In the genomic region with DNA sequence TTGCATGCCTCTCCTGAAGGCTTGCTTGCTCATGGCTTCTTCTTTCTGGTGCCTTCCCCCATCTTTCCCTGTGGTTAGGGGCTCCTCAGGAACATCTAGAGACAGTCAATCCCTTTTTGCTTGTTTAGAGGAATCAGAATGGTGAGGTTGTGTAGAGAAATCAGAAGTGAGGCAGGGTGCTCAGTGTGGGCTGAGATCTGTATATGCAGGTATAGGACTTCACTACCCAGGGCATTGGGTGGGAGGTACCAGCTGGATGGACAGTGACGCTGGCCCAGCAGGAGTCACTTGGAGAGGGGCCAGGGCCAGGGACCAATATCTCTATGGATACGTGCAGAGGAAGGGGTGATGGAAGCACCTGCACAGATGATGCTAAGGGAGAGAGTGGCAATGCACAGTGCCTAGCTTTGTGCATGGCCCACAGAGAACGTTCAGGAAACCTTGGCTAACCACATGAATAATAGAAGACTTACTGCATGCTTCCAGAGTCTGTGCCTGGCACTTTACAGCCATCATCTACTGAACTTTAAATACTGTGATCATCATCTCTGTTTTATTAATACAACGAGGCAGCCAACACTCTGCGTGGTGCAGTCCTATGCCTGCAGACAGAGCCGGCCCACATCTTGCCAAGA, we compare ENCODE assay signal across 17 cellular contexts.
DNase-seq lines count a peak whose midpoint lies in the region; ATAC-seq, FAIRE-seq and TF ChIP-seq lines count a peak whose summit lies in the region.
"Had no signal": no experiment of that assay in that cellular context is flagged by ENCODE, and none has a peak within 500 bp of the region (broad histone marks: within the 10 kb centered on the region; RNA-seq: fewer than 3 reads in every experiment).

No MANE protein-coding gene starts in this region.

- TF ChIP-seq EP300 in A549 (IDR thresholded peaks at IDR 0.05) (no peak), esophagus muscularis mucosa (IDR thresholded peaks at IDR 0.05) (no peak), gastroesophageal sphincter (IDR thresholded peaks at IDR 0.05) (no peak)

- H3K36me3 ChIP-seq in Panc1 (ENCODE audit: control insufficient read depth, insufficient read depth, low read length) (no peaks in the 10 kb centered on the region), esophagus muscularis mucosa (no peaks in the 10 kb centered on the region), gastroesophageal sphincter (no peaks in the 10 kb centered on the region), MM.1S (replicated peaks; ENCODE audit: insufficient read depth, low read length) (no peaks in the 10 kb centered on the region)
- H3K36me3 ChIP-seq: Peyer's patch had no signal

- CTCF ChIA-PET in A549 (lab: Yijun Ruan, JAX), result no interaction called here
- CTCF ChIA-PET in Panc1 (lab: Charles Lee), result no interaction called here

- no peak overlapping the region for H2AFZ ChIP-seq in MM.1S (ENCODE audit: low read length)

- 28% methylated on average over 6 of the region's 6 CpGs for WGBS in A549 (ENCODE audit: missing lambda C conversion rate)
- 72% methylated on average over 6 of the region's 6 CpGs for WGBS in esophagus muscularis mucosa
- WGBS in gastroesophageal sphincter (ENCODE audit: low coverage in 1 of 2), 2 donors, result 76 to 87% methylated on average over 4 to 6 of the region's 6 CpGs

- H3K9me3 ChIP-seq in A549, result no peaks in the 10 kb centered on the region
- no peaks in the 10 kb centered on the region for H3K9me3 ChIP-seq in Panc1 (ENCODE audit: control insufficient read depth, insufficient read depth, low read depth, low read length)
- H3K9me3 ChIP-seq in esophagus muscularis mucosa, result no peaks in the 10 kb centered on the region
- no peaks in the 10 kb centered on the region for H3K9me3 ChIP-seq in gastroesophageal sphincter
- H3K9me3 ChIP-seq in MM.1S (replicated peaks; ENCODE audit: insufficient read depth, low read length), result no peaks in the 10 kb centered on the region
- H3K9me3 ChIP-seq: Peyer's patch had no signal

- POLR2A ChIA-PET in A549 (lab: Yijun Ruan, JAX) (no interaction called here), Panc1 (lab: Charles Lee) (no interaction called here)

- no peak overlapping the region for H3K9ac ChIP-seq in MM.1S (ENCODE audit: low read length)

- no peak for FAIRE-seq in A549 (lab: Jason Lieb, UNC)
- FAIRE-seq: GM12891 had no signal

- no peaks in the 10 kb centered on the region for H4K20me1 ChIP-seq in MM.1S (ENCODE audit: insufficient read depth, low read length)

- in situ Hi-C loops in Panc1 (cut with HindIII; ENCODE audit: low pct_unique_long_range_greater_than_20kb, low sequenced_read_pairs), result no loop called here

- H3K79me2 ChIP-seq in MM.1S (ENCODE audit: low read length), result no peaks in the 10 kb centered on the region

- no peak for TF ChIP-seq RAD21 in A549 (conservative IDR thresholded peaks at IDR 0.05 in 1 of 2, IDR thresholded peaks at IDR 0.05 in 1 of 2)

- H3K27ac ChIP-seq in A549 (no peak overlapping the region), Panc1 (ENCODE audit: low read length) (peak overlapping the region; percentile 89), esophagus muscularis mucosa (replicated peaks in 1 of 4) (no peak overlapping the region), gastroesophageal sphincter (no peak overlapping the region), MM.1S (ENCODE audit: low read length) (no peak overlapping the region)
- H3K27ac ChIP-seq: Peyer's patch had no signal

- H3K4me1 ChIP-seq in A549 (peaks cover 3% of the 10 kb centered on the region; the same call in 1 of the 3 replicates), Panc1 (ENCODE audit: control insufficient read depth, insufficient read depth, low read length) (peaks cover 25% of the 10 kb centered on the region), esophagus muscularis mucosa (no peaks in the 10 kb centered on the region), gastroesophageal sphincter (no peaks in the 10 kb centered on the region), MM.1S (ENCODE audit: low read length) (no peaks in the 10 kb centered on the region)
- H3K4me1 ChIP-seq: Peyer's patch had no signal

- TF ChIP-seq CTCF in A549 (IDR thresholded peaks at IDR 0.05) (no peak), Panc1 (IDR thresholded peaks at IDR 0.05) (no peak), esophagus muscularis mucosa (IDR thresholded peaks at IDR 0.05) (no peak), gastroesophageal sphincter (IDR thresholded peaks at IDR 0.05) (no peak), MM.1S (IDR thresholded peaks at IDR 0.05; ENCODE audit: low read length) (no peak)

- ATAC-seq in A549 (0 out of 6 replicates have a peak, but pooled peaks of 1 of the 2 experiments have one; percentile 44), Panc1 (peak; percentile 51), gastroesophageal sphincter (no peak)
- ATAC-seq: CD8-positive, alpha-beta T cell had no signal

- DNase-seq in A549 (ENCODE audit: low read depth in 1 of 2, low spot score in 1 of 2), result no peak
- DNase-seq in COR-L47 (lab: John Stamatoyannopoulos, UW), result peak; percentile 45
- no peak for DNase-seq in Panc1 (ENCODE audit: low read depth, low spot score)
- peak; percentile 78 for DNase-seq in esophagus muscularis mucosa (ENCODE audit: extremely low spot score)
- no peak for DNase-seq in activated naive CD4-positive, alpha-beta T cell treated with Interleukin-2 at 50 U/mL for 16 hours
- no peak for DNase-seq in MM.1S
- DNase-seq: CD8-positive, alpha-beta T cell; DMS 273 treated with DMSO at 0.1 percent for 48 hours; GF-D8; GOT3; NCI-H1417 treated with DMSO at 0.1 percent for 48 hours; NCI-H1930; NCI-H2171; Peyer's patch; SIG-M5 had no signal

- TF ChIP-seq POLR2A in A549 (IDR thresholded peaks at IDR 0.05; ENCODE audit: low read length) (no peak), esophagus muscularis mucosa (IDR thresholded peaks at IDR 0.05; ENCODE audit: low read depth) (no peak), gastroesophageal sphincter (IDR thresholded peaks at IDR 0.05) (no peak)

- no peaks in the 10 kb centered on the region for H3K9me2 ChIP-seq in MM.1S (replicated peaks; ENCODE audit: insufficient read depth, low read length)

- no peaks in the 10 kb centered on the region for H3F3A ChIP-seq in MM.1S (ENCODE audit: insufficient read depth, low read length)

- H3K4me2 ChIP-seq in A549 (peak overlapping the region; percentile 15; the same call in 1 of the 3 replicates), MM.1S (ENCODE audit: low read depth, low read length) (no peak overlapping the region)

- H3K4me3 ChIP-seq in A549 (no peak overlapping the region), Panc1 (ENCODE audit: low read depth in 2 of 2, low read length in 2 of 2) (no peak overlapping the region), esophagus muscularis mucosa (no peak overlapping the region), gastroesophageal sphincter (no peak overlapping the region), MM.1S (ENCODE audit: low read length) (no peak overlapping the region)
- H3K4me3 ChIP-seq: Peyer's patch had no signal

- H3K27me3 ChIP-seq in Panc1 (ENCODE audit: control insufficient read depth, insufficient read depth, low read length), result no peaks in the 10 kb centered on the region
- no peaks in the 10 kb centered on the region for H3K27me3 ChIP-seq in esophagus muscularis mucosa
- no peaks in the 10 kb centered on the region for H3K27me3 ChIP-seq in gastroesophageal sphincter
- H3K27me3 ChIP-seq in MM.1S (replicated peaks; ENCODE audit: insufficient read depth, low read length), result no peaks in the 10 kb centered on the region
- H3K27me3 ChIP-seq: Peyer's patch had no signal

- intact Hi-C loops in Panc1 (cut with micrococcal nuclease; ENCODE audit: unreplicated experiment) (loop anchor here (5.0 kb wide), 1 partner anchor 71 kb away; no protein-coding TSS in a partner anchor), esophagus muscularis mucosa (cut with DNase I) (no loop called here)

- no TSS peak for BruUV-seq in Panc1 (replicated peaks; lab: Mats Ljungman, UMichigan)

TF ChIP-seq in A549, 52 proteins besides CTCF, POLR2A, EP300 and RAD21:
- TF ChIP-seq, protein P1, sequence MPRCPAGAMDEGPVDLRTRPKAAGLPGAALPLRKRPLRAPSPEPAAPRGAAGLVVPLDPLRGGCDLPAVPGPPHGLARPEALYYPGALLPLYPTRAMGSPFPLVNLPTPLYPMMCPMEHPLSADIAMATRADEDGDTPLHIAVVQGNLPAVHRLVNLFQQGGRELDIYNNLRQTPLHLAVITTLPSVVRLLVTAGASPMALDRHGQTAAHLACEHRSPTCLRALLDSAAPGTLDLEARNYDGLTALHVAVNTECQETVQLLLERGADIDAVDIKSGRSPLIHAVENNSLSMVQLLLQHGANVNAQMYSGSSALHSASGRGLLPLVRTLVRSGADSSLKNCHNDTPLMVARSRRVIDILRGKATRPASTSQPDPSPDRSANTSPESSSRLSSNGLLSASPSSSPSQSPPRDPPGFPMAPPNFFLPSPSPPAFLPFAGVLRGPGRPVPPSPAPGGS (IDR thresholded peaks at IDR 0.05), result no peak
- TF ChIP-seq FOSL2 (IDR thresholded peaks at IDR 0.05) (no peak), FOSL2 (CRISPR knock-in tag; IDR thresholded peaks at IDR 0.05) (no peak), HDAC2 (IDR thresholded peaks at IDR 0.05) (no peak), ZSCAN20 (CRISPR knock-in tag; IDR thresholded peaks at IDR 0.05) (no peak), RFX5 (IDR thresholded peaks at IDR 0.05) (no peak), MAFK (IDR thresholded peaks at IDR 0.05; ENCODE audit: partially characterized antibody) (no peak), PHF8 (IDR thresholded peaks at IDR 0.05; ENCODE audit: borderline replicate concordance, low read depth) (no peak)
- TF ChIP-seq, protein P2, sequence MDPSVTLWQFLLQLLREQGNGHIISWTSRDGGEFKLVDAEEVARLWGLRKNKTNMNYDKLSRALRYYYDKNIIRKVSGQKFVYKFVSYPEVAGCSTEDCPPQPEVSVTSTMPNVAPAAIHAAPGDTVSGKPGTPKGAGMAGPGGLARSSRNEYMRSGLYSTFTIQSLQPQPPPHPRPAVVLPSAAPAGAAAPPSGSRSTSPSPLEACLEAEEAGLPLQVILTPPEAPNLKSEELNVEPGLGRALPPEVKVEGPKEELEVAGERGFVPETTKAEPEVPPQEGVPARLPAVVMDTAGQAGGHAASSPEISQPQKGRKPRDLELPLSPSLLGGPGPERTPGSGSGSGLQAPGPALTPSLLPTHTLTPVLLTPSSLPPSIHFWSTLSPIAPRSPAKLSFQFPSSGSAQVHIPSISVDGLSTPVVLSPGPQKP (IDR thresholded peaks at IDR 0.05; ENCODE audit: low read depth, low read length), result no peak

Comparison
In these comparisons a context has a peak if more than half of its experiments do, and no peak if none do; other contexts are left out.
1. DNase-seq: peak in COR-L47 (single experiment) and esophagus muscularis mucosa (single experiment); none in A549 (0 of 2), Panc1 (single experiment), activated naive CD4-positive, alpha-beta T cell treated with Interleukin-2 at 50 U/mL for 16 hours (single experiment) and MM.1S (single experiment).